Comparison of ENCODE assay signal across 18 cellular contexts in the genomic region with DNA sequence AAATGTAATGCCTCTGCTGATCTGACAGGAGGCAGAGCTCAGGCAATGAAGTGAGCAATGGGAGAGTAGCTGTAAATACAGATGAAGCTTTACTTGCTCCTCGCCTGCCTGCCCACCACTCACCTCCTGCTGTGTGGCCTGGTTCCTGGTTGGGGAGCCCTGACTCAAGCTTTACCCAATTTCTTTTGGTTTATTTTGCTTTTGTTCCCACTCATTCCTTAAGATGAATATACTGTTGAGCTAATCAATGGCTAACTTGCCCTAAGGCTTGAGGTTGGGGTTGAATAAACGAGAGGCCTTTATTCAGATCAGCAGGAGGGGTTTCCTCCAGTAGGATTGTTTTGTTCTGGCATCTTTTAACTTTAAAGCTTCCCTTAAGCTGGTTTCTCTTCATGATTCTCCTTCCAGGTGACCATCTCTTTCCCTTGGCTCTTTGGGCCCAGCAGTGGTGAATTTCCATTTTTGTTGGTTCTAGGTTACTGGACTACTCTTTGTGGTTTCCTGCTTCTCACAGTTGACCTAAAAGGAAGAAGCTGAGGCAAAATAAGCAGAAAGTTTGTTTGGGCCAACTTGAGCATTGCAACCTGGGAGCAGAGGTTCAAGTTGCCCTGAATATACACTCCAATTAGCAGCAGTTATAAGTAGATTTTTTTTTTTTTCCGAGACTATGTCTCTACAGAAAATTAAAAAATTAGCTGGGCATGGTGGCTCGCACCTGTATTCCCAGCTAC. TPM values are rescaled to one million over a fixed set of nuclear protein-coding genes. Genes with fewer than 3 reads are reported as not detected.
A peak's percentile ranks its signal among the peaks of the same experiment; 100 is the strongest.
DNase-seq lines count a peak whose midpoint lies in the region; FAIRE-seq and TF ChIP-seq lines count a peak whose summit lies in the region.
"Had no signal": no experiment of that assay in that cellular context is flagged by ENCODE, and none has a peak within 500 bp of the region (broad histone marks: within the 10 kb centered on the region; RNA-seq: fewer than 3 reads in every experiment).

No MANE protein-coding gene starts in this region.

- no peak for FAIRE-seq in astrocyte (lab: Jason Lieb, UNC)

- in situ Hi-C loops in HAP-1 (cut with MboI; ENCODE audit: low sequenced_read_pairs) = no loop called here

- H3K4me1 Mint-ChIP-seq in astrocyte (ENCODE audit: low read depth, unreplicated experiment) = no peaks in the 10 kb centered on the region

- H3K9me3 ChIP-seq in HAP-1 = no peaks in the 10 kb centered on the region
- no peaks in the 10 kb centered on the region for H3K9me3 ChIP-seq in astrocyte (ENCODE audit: insufficient read depth, low read depth, low read length)
- H3K9me3 ChIP-seq: spleen, thoracic aorta had no signal

- H3K4me1 ChIP-seq in HAP-1 (peaks cover 17% of the 10 kb centered on the region), astrocyte (ENCODE audit: insufficient read depth, low read length) (no peaks in the 10 kb centered on the region)

- H3K27me3 ChIP-seq in HAP-1 (ENCODE audit: low read depth) (no peaks in the 10 kb centered on the region), astrocyte (ENCODE audit: insufficient read depth, low read length) (no peaks in the 10 kb centered on the region)
- H3K27me3 ChIP-seq: spleen had no signal

- H2AFZ ChIP-seq in astrocyte (ENCODE audit: low read depth, low read length) = no peak overlapping the region

- no peak overlapping the region for H3K27ac ChIP-seq in astrocyte (ENCODE audit: low read depth, low read length)
- H3K27ac ChIP-seq: spleen, thoracic aorta had no signal

- H3K79me2 ChIP-seq in astrocyte (ENCODE audit: insufficient read depth, low read length) = no peaks in the 10 kb centered on the region

- no peaks in the 10 kb centered on the region for H4K20me1 ChIP-seq in astrocyte (ENCODE audit: insufficient read depth, low read length)

- no peak overlapping the region for H3K4me2 ChIP-seq in astrocyte (ENCODE audit: low read length)

- H3K36me3 ChIP-seq in HAP-1 (replicated peaks) (no peaks in the 10 kb centered on the region), astrocyte (ENCODE audit: insufficient read depth, low read length) (no peaks in the 10 kb centered on the region)
- H3K36me3 ChIP-seq: thoracic aorta had no signal

- no peak for TF ChIP-seq CTCF in GM12865 (IDR thresholded peaks at IDR 0.05; ENCODE audit: insufficient read depth, low read depth, low read length, missing control alignments)
- TF ChIP-seq CTCF in astrocyte (IDR thresholded peaks at IDR 0.05; ENCODE audit: insufficient read depth, low read depth, low read length) = no peak

- no peak overlapping the region for H3K27ac Mint-ChIP-seq in astrocyte (ENCODE audit: unreplicated experiment)
- H3K27ac Mint-ChIP-seq: B cell, nephron, T-cell had no signal

- peaks cover 2% of the 10 kb centered on the region for H3K36me3 Mint-ChIP-seq in astrocyte (ENCODE audit: low read depth, unreplicated experiment)
- H3K36me3 Mint-ChIP-seq: T-cell had no signal

- H3K9me3 Mint-ChIP-seq in astrocyte (ENCODE audit: unreplicated experiment) = no peaks in the 10 kb centered on the region
- H3K9me3 Mint-ChIP-seq: nephron, T-cell had no signal

- no peaks in the 10 kb centered on the region for H3K27me3 Mint-ChIP-seq in astrocyte (ENCODE audit: low read depth, unreplicated experiment)
- H3K27me3 Mint-ChIP-seq: B cell, T-cell had no signal

- H3K4me3 ChIP-seq in GM12865 (ENCODE audit: low read depth, low read length) (no peak overlapping the region), HAP-1 (no peak overlapping the region), astrocyte (ENCODE audit: insufficient read depth, low read depth, low read length) (no peak overlapping the region)
- H3K4me3 ChIP-seq: spleen, thoracic aorta had no signal

- peak overlapping the region; percentile 56 for H3K4me3 Mint-ChIP-seq in astrocyte (ENCODE audit: unreplicated experiment)
- H3K4me3 Mint-ChIP-seq: B cell, nephron, T-cell had no signal

- no peak overlapping the region for H3K9ac ChIP-seq in astrocyte (ENCODE audit: low read length)

- DNase-seq in GM12865 (ENCODE audit: low read depth) (peak; percentile 19), HAP-1 (ENCODE audit: low spot score in 2 of 2) (peak; percentile 27 to 35), astrocyte (ENCODE audit: low read depth) (no peak), kidney tubule cell (ENCODE audit: low spot score) (peak; percentile 5), ureter (ENCODE audit: low spot score) (no peak), nucleus accumbens (lab: John Stamatoyannopoulos, UW) (no peak), NCI-H1694 (lab: John Stamatoyannopoulos, UW) (no peak)
- DNase-seq: activated gamma-delta T cell, anterior cingulate cortex, HCEC 1CT, NCI-H187, NCI-H446 treated with DMSO at 0.1 percent for 48 hours, Right ventricle myocardium superior, spleen, T-cell had no signal

RNA-seq across cellular contexts. Expression of gene STARD9, which starts 44.4 kb away (rescaled TPM):
- total RNA-seq in astrocyte = 6.4 and 7.1 TPM in 2 replicates
- 18.0 TPM for total RNA-seq in ureter

Comparison
In these comparisons a context has a peak if more than half of its experiments do, and no peak if none do; other contexts are left out.
1. DNase-seq: peak in GM12865 (single experiment), HAP-1 (2 of 2) and kidney tubule cell (single experiment); none in astrocyte (single experiment), ureter (single experiment), nucleus accumbens (0 of 56) and NCI-H1694 (single experiment).